ENCODE assay signal across 8 cellular contexts in the genomic region with DNA sequence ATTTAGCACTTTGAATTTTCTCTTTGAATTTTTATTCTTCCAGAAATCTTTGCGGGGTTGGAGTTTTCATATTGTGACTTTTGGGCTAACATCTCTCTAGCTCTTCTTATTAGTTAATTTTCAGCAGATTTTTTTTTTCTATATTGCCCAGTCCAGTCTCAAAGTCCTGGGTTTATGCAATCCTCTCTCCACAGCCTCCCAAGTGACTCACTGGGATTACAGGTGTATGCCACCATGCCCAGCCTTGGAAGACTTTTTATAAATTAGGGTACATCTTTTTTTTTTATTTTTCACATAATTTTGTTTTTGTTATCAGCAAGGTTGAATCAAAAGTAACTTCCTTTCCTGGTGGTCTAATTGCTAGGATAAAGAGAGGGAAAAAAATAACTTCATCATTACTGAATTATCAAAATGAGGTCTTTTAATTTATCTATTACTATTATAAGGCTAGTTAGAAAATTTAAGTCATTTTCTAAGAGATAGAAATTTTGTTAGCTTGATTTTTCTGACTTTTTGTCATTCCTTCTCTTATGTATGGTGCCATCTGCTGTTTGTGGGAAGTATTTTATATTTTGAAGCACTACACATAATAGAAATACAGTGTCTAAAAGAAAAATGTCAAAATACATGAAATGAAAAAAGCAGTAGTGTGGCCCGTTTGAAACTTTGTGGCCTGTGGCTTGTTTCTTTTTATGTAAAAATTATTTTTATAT.
DNase-seq lines count a peak whose midpoint lies in the region; ATAC-seq and TF ChIP-seq lines count a peak whose summit lies in the region.

No MANE protein-coding gene starts in this region.

- H3K4me3 Mint-ChIP-seq in HFFc6 (no peak overlapping the region), T-helper 17 cell (no peak overlapping the region)
- H3K4me3 Mint-ChIP-seq in effector memory CD8-positive, alpha-beta T cell = no peak overlapping the region

- no peaks in the 10 kb centered on the region for H3K9me3 Mint-ChIP-seq in HFFc6
- H3K9me3 Mint-ChIP-seq in effector memory CD8-positive, alpha-beta T cell = no peaks in the 10 kb centered on the region

- no peak overlapping the region for H3K27ac Mint-ChIP-seq in HFFc6
- H3K27ac Mint-ChIP-seq in T-helper 17 cell = peak overlapping the region; percentile 56
- H3K27ac Mint-ChIP-seq in effector memory CD8-positive, alpha-beta T cell = no peak overlapping the region

- peaks cover 6% of the 10 kb centered on the region; the same call in 1 of the 2 replicates for H3K4me1 Mint-ChIP-seq in HFFc6 (ENCODE audit: low read depth)
- peaks cover 15% of the 10 kb centered on the region for H3K4me1 Mint-ChIP-seq in T-helper 17 cell
- H3K4me1 Mint-ChIP-seq in effector memory CD8-positive, alpha-beta T cell (ENCODE audit: low read depth in 2 of 2) = peaks cover 0 to 3% of the 10 kb centered on the region in 2 donors

- H3K9me3 ChIP-seq in BE2C (no peaks in the 10 kb centered on the region), T-helper 17 cell (ENCODE audit: control insufficient read depth, low read length, poor library complexity, severe bottlenecking) (no peaks in the 10 kb centered on the region)

- DNase-seq in BE2C (no peak), HFFc6 (peak; percentile 43), T-helper 17 cell (no peak), kidney epithelial cell (ENCODE audit: low read depth) (peak; percentile 4)
- DNase-seq in effector memory CD8-positive, alpha-beta T cell = no peak

- ATAC-seq in T-helper 17 cell (no peak), GM21390 (IDR thresholded peaks at IDR 0.05; ENCODE audit: unreplicated experiment) (no peak), GM18511 (IDR thresholded peaks at IDR 0.05; ENCODE audit: unreplicated experiment) (no peak), GM21576 (IDR thresholded peaks at IDR 0.05; ENCODE audit: unreplicated experiment) (no peak)
- ATAC-seq in effector memory CD8-positive, alpha-beta T cell (replicated peaks) = no peak

- no peak overlapping the region for H3K4me3 ChIP-seq in BE2C (ENCODE audit: low read depth, low read length)
- no peak overlapping the region for H3K4me3 ChIP-seq in kidney epithelial cell (ENCODE audit: low read depth, low read length)

- no peaks in the 10 kb centered on the region for H3K4me1 ChIP-seq in BE2C

- no peaks in the 10 kb centered on the region for H3K36me3 ChIP-seq in BE2C
- H3K36me3 ChIP-seq in kidney epithelial cell (ENCODE audit: control insufficient read depth, insufficient read depth, low read length) = no peaks in the 10 kb centered on the region

- H3K36me3 Mint-ChIP-seq in HFFc6 (ENCODE audit: low read depth) (no peaks in the 10 kb centered on the region), T-helper 17 cell (ENCODE audit: low read depth) (no peaks in the 10 kb centered on the region)
- H3K36me3 Mint-ChIP-seq in effector memory CD8-positive, alpha-beta T cell (ENCODE audit: insufficient read depth) = no peaks in the 10 kb centered on the region

- no peaks in the 10 kb centered on the region for H3K27me3 Mint-ChIP-seq in HFFc6 (ENCODE audit: insufficient read depth)
- no peaks in the 10 kb centered on the region for H3K27me3 Mint-ChIP-seq in T-helper 17 cell
- no peaks in the 10 kb centered on the region for H3K27me3 Mint-ChIP-seq in effector memory CD8-positive, alpha-beta T cell

- no peaks in the 10 kb centered on the region for H3K27me3 ChIP-seq in BE2C
- no peaks in the 10 kb centered on the region for H3K27me3 ChIP-seq in kidney epithelial cell (ENCODE audit: control insufficient read depth, insufficient read depth, low read length)

- TF ChIP-seq CTCF in BE2C (IDR thresholded peaks at IDR 0.05; ENCODE audit: low read depth, low read length) (peak; percentile 43), HFFc6 (IDR thresholded peaks at IDR 0.05) (peak; percentile 85), kidney epithelial cell (IDR thresholded peaks at IDR 0.05; ENCODE audit: insufficient read depth, low read length, poor library complexity, severe bottlenecking) (peak; percentile 36)

Comparison
In these comparisons a context has a peak if more than half of its experiments do, and no peak if none do; other contexts are left out.
1. DNase-seq: peak in HFFc6 (single experiment) and kidney epithelial cell (single experiment); none in BE2C (single experiment), T-helper 17 cell (0 of 3) and effector memory CD8-positive, alpha-beta T cell (0 of 3).
2. Peak in every context shown above with its lines, with median percentiles within 50 percentile points of each other: CTCF ChIP-seq.